5 cellular contexts compared by ENCODE assay signal in the genomic region with DNA sequence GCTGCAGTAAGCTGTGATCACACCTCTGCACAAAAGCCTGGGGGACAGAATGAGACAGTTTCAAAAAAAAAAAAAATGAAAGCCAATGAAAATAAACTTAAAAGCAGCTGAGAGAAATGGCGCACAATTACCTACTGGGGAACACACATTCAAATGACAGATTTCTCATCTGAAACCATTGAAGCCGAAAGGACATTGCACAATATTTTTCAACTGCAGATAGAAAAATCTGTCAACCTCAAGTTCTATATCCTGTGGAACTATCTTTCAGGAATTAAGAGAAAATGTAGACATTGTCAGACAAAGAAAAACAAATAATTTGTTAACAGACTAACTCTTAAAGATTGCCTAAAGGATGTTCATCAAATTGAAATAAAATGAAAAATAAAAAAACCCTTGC.
"Had no signal": no experiment of that assay in that cellular context is flagged by ENCODE, and none has a peak within 500 bp of the region (broad histone marks: within the 10 kb centered on the region; RNA-seq: fewer than 3 reads in every experiment).

No MANE protein-coding gene starts in this region.

- DNase-seq: KBM-7, KG1 had no signal

- FAIRE-seq: HTR-8/SVneo had no signal

- H3K27ac ChIP-seq: HL-60, KMS-11 had no signal

- H3K9ac ChIP-seq: KMS-11 had no signal

- H3K4me2 ChIP-seq: KMS-11 had no signal
